In the genomic region with DNA sequence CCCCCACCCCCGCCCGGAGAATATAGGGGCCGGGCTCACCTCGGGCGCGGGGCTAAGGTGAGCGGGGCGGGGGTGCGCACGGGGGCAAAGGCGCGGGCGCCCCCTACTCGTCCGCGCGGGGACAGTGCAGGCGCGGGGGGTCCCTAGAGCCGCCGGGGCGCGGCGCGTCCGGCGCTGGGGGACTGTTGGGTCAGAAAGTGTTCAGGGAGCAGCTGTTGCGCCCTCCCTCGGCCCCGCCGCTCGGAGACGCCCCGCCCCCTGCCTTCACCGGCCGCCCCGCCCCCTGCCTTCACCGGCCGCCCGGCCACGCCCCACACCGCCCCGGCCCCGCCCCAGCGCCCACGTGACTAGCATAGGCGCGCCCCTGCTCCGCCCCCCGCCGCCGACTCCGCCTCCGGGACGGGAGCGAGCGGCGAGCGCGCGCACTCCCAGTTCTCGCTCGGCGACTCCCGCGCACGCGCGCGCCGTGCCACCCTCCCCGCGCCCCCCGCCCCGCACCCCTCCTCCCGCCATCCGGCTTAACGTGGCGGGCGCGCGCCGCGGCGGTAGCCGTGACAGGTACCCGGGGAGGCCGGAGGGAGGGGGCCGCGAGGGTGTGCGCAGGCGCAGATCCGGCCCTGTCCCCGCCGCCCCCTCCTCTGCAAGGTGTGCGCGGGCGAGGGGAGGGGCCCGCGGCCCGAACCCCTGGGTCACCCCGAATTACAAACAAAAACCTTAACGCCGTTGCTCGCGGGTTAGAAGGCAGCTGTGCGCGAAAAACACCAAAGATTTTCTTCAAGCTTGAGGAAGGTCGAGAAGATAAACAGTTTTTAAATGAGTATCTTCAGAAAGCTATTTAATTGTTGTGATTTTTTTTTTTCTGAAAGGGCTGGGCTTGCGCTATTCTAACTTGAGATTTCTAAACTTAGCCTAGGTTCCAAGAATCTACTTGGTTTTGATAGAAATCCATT, we compare ENCODE assay signal across 8 cellular contexts. TPM values are rescaled to one million over a fixed set of nuclear protein-coding genes. Genes with fewer than 3 reads are reported as not detected.
DNase-seq lines count a peak whose midpoint lies in the region; ATAC-seq and TF ChIP-seq lines count a peak whose summit lies in the region.

No MANE protein-coding gene starts in this region.

- DNase-seq in NCI-H69 (lab: John Stamatoyannopoulos, UW) = peak; percentile 89
- peak; percentile 97 to 98 for DNase-seq in activated CD4-positive, alpha-beta T cell treated with anti-CD3 and anti-CD28 coated beads, Interleukin-2, amount 50 U/mL, for 48 hours
- DNase-seq in dorsolateral prefrontal cortex = peak; percentile 90 to 97 (median 94)
- peak; percentile 95 to 98 for DNase-seq in lung microvascular endothelial cell (ENCODE audit: low read depth in 2 of 2)
- DNase-seq in stimulated activated CD4-positive, alpha-beta T cell treated with anti-CD3 and anti-CD28 coated beads, TNF-alpha, amount 100 ng/mL, for 4 hours (ENCODE audit: low read depth in 3 of 3) = peak; percentile 95 to 99 (median 96)

- H3K27ac ChIP-seq in BLaER1 treated with 17β-estradiol and CSF1 and Interleukin-3, amounts not matched to agents 10 nM and 100 nM = peak overlapping the region; percentile 95 to 100 (median 100)
- H3K27ac ChIP-seq in dorsolateral prefrontal cortex = peak overlapping the region; percentile 66 to 98 (median 94)

- TF ChIP-seq CTCF in dorsolateral prefrontal cortex (IDR thresholded peaks at IDR 0.05 in 54 of 56, conservative IDR thresholded peaks at IDR 0.05 in 2 of 56; ENCODE audit: low read depth in 1 of 56, partially characterized antibody in 56 of 56) = peak in 45 of 56 donors; percentile 13 to 59 (median 35)

- intact Hi-C loops in dorsolateral prefrontal cortex (cut with DNase I) = loop anchor here (2.0 to 10.0 kb wide), 5 partner anchors 83 to 614 kb away; a partner anchor contains a TSS

- peaks cover 0 to 8% (median 0%) of the 10 kb centered on the region in 11 experiments; a peak in 2 of 22 replicates for H4K20me1 ChIP-seq in BLaER1 treated with 17β-estradiol and CSF1 and Interleukin-3, amounts not matched to agents 10 nM and 100 nM

- H3K4me1 ChIP-seq in BLaER1 treated with 17β-estradiol and CSF1 and Interleukin-3, amounts not matched to agents 10 nM and 100 nM = peaks cover 22 to 39% (median 31%) of the 10 kb centered on the region in 10 experiments

- H3K9me3 ChIP-seq in BLaER1 treated with 17β-estradiol and CSF1 and Interleukin-3, amounts not matched to agents 10 nM and 100 nM (replicated peaks in 1 of 11) = no peaks in the 10 kb centered on the region

- H3K4me3 ChIP-seq in BLaER1 treated with 17β-estradiol and CSF1 and Interleukin-3, amounts not matched to agents 10 nM and 100 nM = peak overlapping the region; percentile 76 to 94 (median 90)
- peak overlapping the region; percentile 45 to 91 (median 77) for H3K4me3 ChIP-seq in dorsolateral prefrontal cortex

- peak overlapping the region; percentile 78 to 93 (median 85) for H3K4me2 ChIP-seq in BLaER1 treated with 17β-estradiol and CSF1 and Interleukin-3, amounts not matched to agents 10 nM and 100 nM

- peak; percentile 61 for ATAC-seq in GM19372 (IDR thresholded peaks at IDR 0.05; ENCODE audit: low read depth, unreplicated experiment)
- ATAC-seq in HG03520 (IDR thresholded peaks at IDR 0.05; ENCODE audit: unreplicated experiment) = peak; percentile 66

- no peaks in the 10 kb centered on the region for H3K27me3 ChIP-seq in BLaER1 treated with 17β-estradiol and CSF1 and Interleukin-3, amounts not matched to agents 10 nM and 100 nM
- H3K27me3 ChIP-seq in dorsolateral prefrontal cortex = no peaks in the 10 kb centered on the region

- H3K9ac ChIP-seq in BLaER1 treated with 17β-estradiol and CSF1 and Interleukin-3, amounts not matched to agents 10 nM and 100 nM = peak overlapping the region; percentile 98 to 100 (median 100)

- H3K36me3 ChIP-seq in BLaER1 treated with 17β-estradiol and CSF1 and Interleukin-3, amounts not matched to agents 10 nM and 100 nM = no peaks in the 10 kb centered on the region

RNA-seq across cellular contexts. Expression of a gene that starts 0.7 kb away (rescaled TPM):
- 10 to 100 TPM in 20 of 120 experiments, 1 to 10 TPM in 100; 3.0 to 16.2 (median 7.4) TPM for total RNA-seq in dorsolateral prefrontal cortex
- total RNA-seq in lung microvascular endothelial cell = 8.3 and 9.7 TPM in 2 replicates

Comparison
In these comparisons a context has a peak if more than half of its experiments do, and no peak if none do; other contexts are left out.
1. Peak in every context shown above with its lines: DNase-seq, ATAC-seq, H3K4me3 ChIP-seq and H3K27ac ChIP-seq.